Comparison of ENCODE assay signal across 1 cellular context in the genomic region with DNA sequence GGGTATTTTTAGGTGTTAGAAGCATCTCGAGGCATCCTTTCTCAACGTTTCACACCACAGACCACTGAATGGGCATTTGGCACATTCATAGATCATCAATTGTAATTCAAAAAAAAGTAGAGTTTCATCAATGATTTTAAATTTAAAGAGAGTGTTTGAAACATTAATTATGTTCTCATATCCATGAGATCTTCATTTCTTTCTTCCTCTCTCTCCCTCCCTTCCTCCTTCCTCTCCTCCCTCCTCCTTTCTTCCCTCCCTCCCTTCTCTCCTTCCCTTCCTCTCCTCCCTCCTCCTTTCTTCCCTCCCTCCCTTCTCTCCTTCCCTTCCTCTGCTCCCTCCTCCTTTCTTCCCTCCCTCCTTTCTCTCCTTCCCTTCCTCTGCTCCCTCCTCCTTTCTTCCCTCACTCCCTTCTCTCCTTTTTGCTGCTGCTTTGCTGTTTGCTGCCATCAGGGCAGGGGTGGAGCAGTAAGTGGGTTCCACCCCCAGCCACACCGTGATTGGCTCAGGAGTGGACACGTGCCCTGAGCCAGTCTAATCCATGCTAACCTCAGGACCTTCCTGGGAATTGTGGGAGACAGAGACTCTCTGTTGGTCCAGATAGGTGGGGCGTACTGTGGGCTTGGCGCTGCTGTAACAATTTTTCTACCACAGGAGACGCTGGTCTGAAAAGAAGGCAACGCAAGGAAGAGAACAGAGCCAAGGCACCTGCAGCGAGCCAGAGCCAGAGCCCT.
TF ChIP-seq lines count a peak whose summit lies in the region.

No MANE protein-coding gene starts in this region.

TF ChIP-seq in HepG2, 621 proteins besides CTCF, POLR2A, EP300 and RAD21 (continues in another document):
- TF ChIP-seq FOXA3 (CRISPR knock-in tag; IDR thresholded peaks at IDR 0.05): no peak
- TF ChIP-seq, protein P1, sequence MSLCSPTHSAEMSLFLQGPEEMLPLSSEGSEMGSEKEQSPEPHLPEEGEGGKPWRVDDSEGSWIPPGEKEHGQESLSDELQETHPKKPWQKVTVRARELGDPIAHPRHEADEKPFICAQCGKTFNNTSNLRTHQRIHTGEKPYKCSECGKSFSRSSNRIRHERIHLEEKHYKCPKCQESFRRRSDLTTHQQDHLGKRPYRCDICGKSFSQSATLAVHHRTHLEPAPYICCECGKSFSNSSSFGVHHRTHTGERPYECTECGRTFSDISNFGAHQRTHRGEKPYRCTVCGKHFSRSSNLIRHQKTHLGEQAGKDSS (CRISPR knock-in tag; IDR thresholded peaks at IDR 0.05; ENCODE audit: borderline replicate concordance, low read depth): 0 out of 2 replicates have a peak, but pooled peaks have one; percentile 21
- no peak for TF ChIP-seq MTF2 (CRISPR knock-in tag; IDR thresholded peaks at IDR 0.05; ENCODE audit: borderline replicate concordance)
- TF ChIP-seq NR1H2 (CRISPR knock-in tag; IDR thresholded peaks at IDR 0.05; ENCODE audit: borderline replicate concordance, low read depth): no peak
- TF ChIP-seq ZFX (CRISPR knock-in tag; IDR thresholded peaks at IDR 0.05; ENCODE audit: low read depth): no peak
- TF ChIP-seq ESRRA (CRISPR knock-in tag; IDR thresholded peaks at IDR 0.05; ENCODE audit: low read depth): no peak
- TF ChIP-seq ZNF616 (CRISPR knock-in tag; IDR thresholded peaks at IDR 0.05; ENCODE audit: low read depth): no peak
- TF ChIP-seq ZMYM4 (CRISPR knock-in tag; IDR thresholded peaks at IDR 0.05): peak; percentile 72
- TF ChIP-seq ZBTB3 (CRISPR knock-in tag; IDR thresholded peaks at IDR 0.05; ENCODE audit: borderline replicate concordance, low read depth): no peak
- TF ChIP-seq ZFY (CRISPR knock-in tag; IDR thresholded peaks at IDR 0.05): no peak
- TF ChIP-seq ZNF382 (CRISPR knock-in tag; IDR thresholded peaks at IDR 0.05; ENCODE audit: borderline replicate concordance): no peak
- no peak for TF ChIP-seq ZNF354B (CRISPR knock-in tag; IDR thresholded peaks at IDR 0.05)
- no peak for TF ChIP-seq SCMH1 (CRISPR knock-in tag; IDR thresholded peaks at IDR 0.05; ENCODE audit: borderline replicate concordance)
- no peak for TF ChIP-seq PRMT3 (CRISPR knock-in tag; IDR thresholded peaks at IDR 0.05; ENCODE audit: borderline replicate concordance, low read depth)
- no peak for TF ChIP-seq FOXA1 (IDR thresholded peaks at IDR 0.05)
- TF ChIP-seq FOXA1 (CRISPR knock-in tag; IDR thresholded peaks at IDR 0.05): no peak
- TF ChIP-seq NFYB (CRISPR knock-in tag; IDR thresholded peaks at IDR 0.05): peak; percentile 82
- TF ChIP-seq MTA1 (CRISPR knock-in tag; IDR thresholded peaks at IDR 0.05; ENCODE audit: borderline replicate concordance): 0 out of 2 replicates have a peak, but pooled peaks have one; percentile 39
- TF ChIP-seq, protein P2, sequence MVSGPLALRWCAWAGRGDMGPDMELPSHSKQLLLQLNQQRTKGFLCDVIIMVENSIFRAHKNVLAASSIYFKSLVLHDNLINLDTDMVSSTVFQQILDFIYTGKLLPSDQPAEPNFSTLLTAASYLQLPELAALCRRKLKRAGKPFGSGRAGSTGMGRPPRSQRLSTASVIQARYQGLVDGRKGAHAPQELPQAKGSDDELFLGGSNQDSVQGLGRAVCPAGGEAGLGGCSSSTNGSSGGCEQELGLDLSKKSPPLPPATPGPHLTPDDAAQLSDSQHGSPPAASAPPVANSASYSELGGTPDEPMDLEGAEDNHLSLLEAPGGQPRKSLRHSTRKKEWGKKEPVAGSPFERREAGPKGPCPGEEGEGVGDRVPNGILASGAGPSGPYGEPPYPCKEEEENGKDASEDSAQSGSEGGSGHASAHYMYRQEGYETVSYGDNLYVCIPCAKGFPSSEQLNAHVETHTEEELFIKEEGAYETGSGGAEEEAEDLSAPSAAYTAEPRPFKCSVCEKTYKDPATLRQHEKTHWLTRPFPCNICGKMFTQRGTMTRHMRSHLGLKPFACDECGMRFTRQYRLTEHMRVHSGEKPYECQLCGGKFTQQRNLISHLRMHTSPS (CRISPR knock-in tag; IDR thresholded peaks at IDR 0.05; ENCODE audit: low read depth): no peak
- TF ChIP-seq PHF21A (CRISPR knock-in tag; IDR thresholded peaks at IDR 0.05): no peak
- TF ChIP-seq POLR2AphosphoS5 (IDR thresholded peaks at IDR 0.05; ENCODE audit: low read depth, low read length): peak; percentile 49
- no peak for TF ChIP-seq RORA (CRISPR knock-in tag; IDR thresholded peaks at IDR 0.05)
- no peak for TF ChIP-seq ZFYVE20 (CRISPR knock-in tag; IDR thresholded peaks at IDR 0.05; ENCODE audit: borderline replicate concordance, low read depth)
- TF ChIP-seq POLR2G (IDR thresholded peaks at IDR 0.05; ENCODE audit: low read depth, low read length): peak; percentile 64
- TF ChIP-seq CBX1 (IDR thresholded peaks at IDR 0.05; ENCODE audit: low read depth): peak; percentile 40
- peak; percentile 63 for TF ChIP-seq HNRNPK (IDR thresholded peaks at IDR 0.05; ENCODE audit: low read depth, low read length, poor library complexity, severe bottlenecking)
- TF ChIP-seq, protein P3, sequence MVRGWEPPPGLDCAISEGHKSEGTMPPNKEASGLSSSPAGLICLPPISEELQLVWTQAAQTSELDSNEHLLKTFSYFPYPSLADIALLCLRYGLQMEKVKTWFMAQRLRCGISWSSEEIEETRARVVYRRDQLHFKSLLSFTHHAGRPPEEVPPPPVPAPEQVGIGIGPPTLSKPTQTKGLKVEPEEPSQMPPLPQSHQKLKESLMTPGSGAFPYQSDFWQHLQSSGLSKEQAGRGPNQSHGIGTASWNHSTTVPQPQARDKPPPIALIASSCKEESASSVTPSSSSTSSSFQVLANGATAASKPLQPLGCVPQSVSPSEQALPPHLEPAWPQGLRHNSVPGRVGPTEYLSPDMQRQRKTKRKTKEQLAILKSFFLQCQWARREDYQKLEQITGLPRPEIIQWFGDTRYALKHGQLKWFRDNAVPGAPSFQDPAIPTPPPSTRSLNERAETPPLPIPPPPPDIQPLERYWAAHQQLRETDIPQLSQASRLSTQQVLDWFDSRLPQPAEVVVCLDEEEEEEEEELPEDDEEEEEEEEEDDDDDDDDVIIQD (CRISPR knock-in tag; IDR thresholded peaks at IDR 0.05; ENCODE audit: low read depth): peak; percentile 27; the same call in 1 of the 2 replicates
- no peak for TF ChIP-seq ZNF326 (CRISPR knock-in tag; IDR thresholded peaks at IDR 0.05; ENCODE audit: borderline replicate concordance)
- no peak; the same call in 1 of the 2 replicates for TF ChIP-seq THAP11 (CRISPR knock-in tag; IDR thresholded peaks at IDR 0.05)
- TF ChIP-seq ZNF205 (CRISPR knock-in tag; IDR thresholded peaks at IDR 0.05): no peak
- TF ChIP-seq, protein P4, sequence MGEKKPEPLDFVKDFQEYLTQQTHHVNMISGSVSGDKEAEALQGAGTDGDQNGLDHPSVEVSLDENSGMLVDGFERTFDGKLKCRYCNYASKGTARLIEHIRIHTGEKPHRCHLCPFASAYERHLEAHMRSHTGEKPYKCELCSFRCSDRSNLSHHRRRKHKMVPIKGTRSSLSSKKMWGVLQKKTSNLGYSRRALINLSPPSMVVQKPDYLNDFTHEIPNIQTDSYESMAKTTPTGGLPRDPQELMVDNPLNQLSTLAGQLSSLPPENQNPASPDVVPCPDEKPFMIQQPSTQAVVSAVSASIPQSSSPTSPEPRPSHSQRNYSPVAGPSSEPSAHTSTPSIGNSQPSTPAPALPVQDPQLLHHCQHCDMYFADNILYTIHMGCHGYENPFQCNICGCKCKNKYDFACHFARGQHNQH (CRISPR knock-in tag; IDR thresholded peaks at IDR 0.05): no peak
- no peak for TF ChIP-seq ZNF761 (CRISPR knock-in tag; conservative IDR thresholded peaks at IDR 0.05)
- TF ChIP-seq ZBTB7A (CRISPR knock-in tag; IDR thresholded peaks at IDR 0.05): no peak
- TF ChIP-seq SAFB2 (CRISPR knock-in tag; IDR thresholded peaks at IDR 0.05; ENCODE audit: borderline replicate concordance, low read depth): no peak
- TF ChIP-seq ZNF446 (CRISPR knock-in tag; IDR thresholded peaks at IDR 0.05): no peak
- TF ChIP-seq ZNF746 (CRISPR knock-in tag; IDR thresholded peaks at IDR 0.05): no peak
- TF ChIP-seq, protein P5, sequence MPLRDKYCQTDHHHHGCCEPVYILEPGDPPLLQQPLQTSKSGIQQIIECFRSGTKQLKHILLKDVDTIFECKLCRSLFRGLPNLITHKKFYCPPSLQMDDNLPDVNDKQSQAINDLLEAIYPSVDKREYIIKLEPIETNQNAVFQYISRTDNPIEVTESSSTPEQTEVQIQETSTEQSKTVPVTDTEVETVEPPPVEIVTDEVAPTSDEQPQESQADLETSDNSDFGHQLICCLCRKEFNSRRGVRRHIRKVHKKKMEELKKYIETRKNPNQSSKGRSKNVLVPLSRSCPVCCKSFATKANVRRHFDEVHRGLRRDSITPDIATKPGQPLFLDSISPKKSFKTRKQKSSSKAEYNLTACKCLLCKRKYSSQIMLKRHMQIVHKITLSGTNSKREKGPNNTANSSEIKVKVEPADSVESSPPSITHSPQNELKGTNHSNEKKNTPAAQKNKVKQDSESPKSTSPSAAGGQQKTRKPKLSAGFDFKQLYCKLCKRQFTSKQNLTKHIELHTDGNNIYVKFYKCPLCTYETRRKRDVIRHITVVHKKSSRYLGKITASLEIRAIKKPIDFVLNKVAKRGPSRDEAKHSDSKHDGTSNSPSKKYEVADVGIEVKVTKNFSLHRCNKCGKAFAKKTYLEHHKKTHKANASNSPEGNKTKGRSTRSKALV (CRISPR knock-in tag; IDR thresholded peaks at IDR 0.05): no peak
- no peak for TF ChIP-seq ZNF44 (CRISPR knock-in tag; IDR thresholded peaks at IDR 0.05)
- no peak for TF ChIP-seq PHB2 (IDR thresholded peaks at IDR 0.05; ENCODE audit: partially characterized antibody)
- TF ChIP-seq, protein P6, sequence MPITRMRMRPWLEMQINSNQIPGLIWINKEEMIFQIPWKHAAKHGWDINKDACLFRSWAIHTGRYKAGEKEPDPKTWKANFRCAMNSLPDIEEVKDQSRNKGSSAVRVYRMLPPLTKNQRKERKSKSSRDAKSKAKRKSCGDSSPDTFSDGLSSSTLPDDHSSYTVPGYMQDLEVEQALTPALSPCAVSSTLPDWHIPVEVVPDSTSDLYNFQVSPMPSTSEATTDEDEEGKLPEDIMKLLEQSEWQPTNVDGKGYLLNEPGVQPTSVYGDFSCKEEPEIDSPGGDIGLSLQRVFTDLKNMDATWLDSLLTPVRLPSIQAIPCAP (CRISPR knock-in tag; IDR thresholded peaks at IDR 0.05; ENCODE audit: low read depth): no peak
- TF ChIP-seq, protein P7, sequence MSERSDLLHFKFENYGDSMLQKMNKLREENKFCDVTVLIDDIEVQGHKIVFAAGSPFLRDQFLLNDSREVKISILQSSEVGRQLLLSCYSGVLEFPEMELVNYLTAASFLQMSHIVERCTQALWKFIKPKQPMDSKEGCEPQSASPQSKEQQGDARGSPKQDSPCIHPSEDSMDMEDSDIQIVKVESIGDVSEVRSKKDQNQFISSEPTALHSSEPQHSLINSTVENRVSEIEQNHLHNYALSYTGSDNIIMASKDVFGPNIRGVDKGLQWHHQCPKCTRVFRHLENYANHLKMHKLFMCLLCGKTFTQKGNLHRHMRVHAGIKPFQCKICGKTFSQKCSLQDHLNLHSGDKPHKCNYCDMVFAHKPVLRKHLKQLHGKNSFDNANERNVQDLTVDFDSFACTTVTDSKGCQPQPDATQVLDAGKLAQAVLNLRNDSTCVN (CRISPR knock-in tag; IDR thresholded peaks at IDR 0.05; ENCODE audit: borderline replicate concordance): no peak
- TF ChIP-seq RFX3 (CRISPR knock-in tag; IDR thresholded peaks at IDR 0.05): no peak
- TF ChIP-seq ZNF143 (CRISPR knock-in tag; IDR thresholded peaks at IDR 0.05): peak; percentile 80
- TF ChIP-seq ZNF543 (CRISPR knock-in tag; IDR thresholded peaks at IDR 0.05): no peak
- no peak for TF ChIP-seq MED8 (CRISPR knock-in tag; IDR thresholded peaks at IDR 0.05; ENCODE audit: insufficient replicate concordance)
- no peak for TF ChIP-seq JUN (CRISPR knock-in tag; IDR thresholded peaks at IDR 0.05)
- TF ChIP-seq MBNL3 (CRISPR knock-in tag; conservative IDR thresholded peaks at IDR 0.05): no peak
- no peak for TF ChIP-seq ZKSCAN8 (CRISPR knock-in tag; IDR thresholded peaks at IDR 0.05; ENCODE audit: borderline replicate concordance)
- TF ChIP-seq ATF1 (CRISPR knock-in tag; IDR thresholded peaks at IDR 0.05): no peak
- no peak for TF ChIP-seq ZNF883 (CRISPR knock-in tag; IDR thresholded peaks at IDR 0.05; ENCODE audit: not compliant biosample characterization)
- TF ChIP-seq, protein P8, sequence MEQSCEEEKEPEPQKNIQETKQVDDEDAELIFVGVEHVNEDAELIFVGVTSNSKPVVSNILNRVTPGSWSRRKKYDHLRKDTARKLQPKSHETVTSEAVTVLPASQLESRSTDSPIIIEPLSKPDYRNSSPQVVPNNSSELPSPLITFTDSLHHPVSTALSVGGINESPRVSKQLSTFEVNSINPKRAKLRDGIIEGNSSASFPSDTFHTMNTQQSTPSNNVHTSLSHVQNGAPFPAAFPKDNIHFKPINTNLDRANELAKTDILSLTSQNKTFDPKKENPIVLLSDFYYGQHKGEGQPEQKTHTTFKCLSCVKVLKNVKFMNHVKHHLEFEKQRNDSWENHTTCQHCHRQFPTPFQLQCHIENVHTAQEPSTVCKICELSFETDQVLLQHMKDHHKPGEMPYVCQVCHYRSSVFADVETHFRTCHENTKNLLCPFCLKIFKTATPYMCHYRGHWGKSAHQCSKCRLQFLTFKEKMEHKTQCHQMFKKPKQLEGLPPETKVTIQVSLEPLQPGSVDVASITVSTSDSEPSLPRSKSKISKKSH (CRISPR knock-in tag; IDR thresholded peaks at IDR 0.05; ENCODE audit: borderline replicate concordance): no peak
- TF ChIP-seq, protein P9, sequence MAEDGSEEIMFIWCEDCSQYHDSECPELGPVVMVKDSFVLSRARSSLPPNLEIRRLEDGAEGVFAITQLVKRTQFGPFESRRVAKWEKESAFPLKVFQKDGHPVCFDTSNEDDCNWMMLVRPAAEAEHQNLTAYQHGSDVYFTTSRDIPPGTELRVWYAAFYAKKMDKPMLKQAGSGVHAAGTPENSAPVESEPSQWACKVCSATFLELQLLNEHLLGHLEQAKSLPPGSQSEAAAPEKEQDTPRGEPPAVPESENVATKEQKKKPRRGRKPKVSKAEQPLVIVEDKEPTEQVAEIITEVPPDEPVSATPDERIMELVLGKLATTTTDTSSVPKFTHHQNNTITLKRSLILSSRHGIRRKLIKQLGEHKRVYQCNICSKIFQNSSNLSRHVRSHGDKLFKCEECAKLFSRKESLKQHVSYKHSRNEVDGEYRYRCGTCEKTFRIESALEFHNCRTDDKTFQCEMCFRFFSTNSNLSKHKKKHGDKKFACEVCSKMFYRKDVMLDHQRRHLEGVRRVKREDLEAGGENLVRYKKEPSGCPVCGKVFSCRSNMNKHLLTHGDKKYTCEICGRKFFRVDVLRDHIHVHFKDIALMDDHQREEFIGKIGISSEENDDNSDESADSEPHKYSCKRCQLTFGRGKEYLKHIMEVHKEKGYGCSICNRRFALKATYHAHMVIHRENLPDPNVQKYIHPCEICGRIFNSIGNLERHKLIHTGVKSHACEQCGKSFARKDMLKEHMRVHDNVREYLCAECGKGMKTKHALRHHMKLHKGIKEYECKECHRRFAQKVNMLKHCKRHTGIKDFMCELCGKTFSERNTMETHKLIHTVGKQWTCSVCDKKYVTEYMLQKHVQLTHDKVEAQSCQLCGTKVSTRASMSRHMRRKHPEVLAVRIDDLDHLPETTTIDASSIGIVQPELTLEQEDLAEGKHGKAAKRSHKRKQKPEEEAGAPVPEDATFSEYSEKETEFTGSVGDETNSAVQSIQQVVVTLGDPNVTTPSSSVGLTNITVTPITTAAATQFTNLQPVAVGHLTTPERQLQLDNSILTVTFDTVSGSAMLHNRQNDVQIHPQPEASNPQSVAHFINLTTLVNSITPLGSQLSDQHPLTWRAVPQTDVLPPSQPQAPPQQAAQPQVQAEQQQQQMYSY (CRISPR knock-in tag; IDR thresholded peaks at IDR 0.05): no peak
- no peak for TF ChIP-seq TOE1 (CRISPR knock-in tag; IDR thresholded peaks at IDR 0.05)
- no peak for TF ChIP-seq KDM5B (CRISPR knock-in tag; IDR thresholded peaks at IDR 0.05; ENCODE audit: borderline replicate concordance)
- no peak for TF ChIP-seq CBX5 (CRISPR knock-in tag; IDR thresholded peaks at IDR 0.05; ENCODE audit: borderline replicate concordance)
- TF ChIP-seq TEAD2 (CRISPR knock-in tag; IDR thresholded peaks at IDR 0.05): no peak
